In the genomic region with DNA sequence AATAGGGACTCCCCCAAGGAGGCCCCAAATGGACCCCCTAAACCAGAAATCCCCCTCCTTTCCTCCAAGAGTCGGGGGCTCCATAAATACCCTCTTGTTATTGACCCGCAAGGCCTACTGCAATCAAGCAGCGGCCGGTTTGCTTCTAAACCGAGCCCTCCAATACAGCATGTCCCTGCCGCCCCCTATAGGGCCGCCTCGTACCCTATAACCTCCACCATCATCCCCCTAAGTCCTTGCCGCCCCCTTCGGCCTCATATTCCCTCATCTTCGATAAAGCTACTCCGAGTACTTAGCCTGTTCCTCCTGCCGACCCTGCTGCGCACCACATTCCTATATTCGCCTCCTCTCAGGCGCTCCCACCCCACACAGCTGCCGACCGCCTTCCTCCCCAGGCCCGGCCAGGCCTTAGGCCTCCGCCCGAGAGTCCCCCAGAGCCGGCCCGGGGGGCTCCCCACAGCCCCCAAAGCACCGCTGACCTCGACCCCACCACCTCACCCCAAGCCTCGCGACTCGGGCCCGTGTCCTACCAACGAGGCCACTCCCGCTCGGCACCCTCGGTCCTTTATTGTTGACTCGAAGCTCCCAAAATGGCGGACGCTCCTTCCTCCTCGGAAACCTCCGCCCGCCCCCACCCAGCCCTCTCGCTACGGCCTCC, we compare ENCODE assay signal across 8 cellular contexts. TPM values are rescaled to one million over a fixed set of nuclear protein-coding genes. Genes with fewer than 3 reads are reported as not detected.
A peak's percentile ranks its signal among the peaks of the same experiment; 100 is the strongest.
DNase-seq lines count a peak whose midpoint lies in the region; ATAC-seq and TF ChIP-seq lines count a peak whose summit lies in the region.

No MANE protein-coding gene starts in this region.

- H3K9me3 ChIP-seq in PC-3 (ENCODE audit: low read length), result no peaks in the 10 kb centered on the region
- no peaks in the 10 kb centered on the region for H3K9me3 ChIP-seq in neural cell (ENCODE audit: low read length)
- no peaks in the 10 kb centered on the region for H3K9me3 ChIP-seq in suprapubic skin

- BruUV-seq in PC-3 (replicated peaks; lab: Mats Ljungman, UMichigan), result no TSS peak

- peak; percentile 65 for TF ChIP-seq CTCF in PC-3 (conservative IDR thresholded peaks at IDR 0.05; ENCODE audit: low read depth, low read length)
- TF ChIP-seq CTCF in foreskin fibroblast (IDR thresholded peaks at IDR 0.05; ENCODE audit: low read depth, low read length), result peak; percentile 47
- TF ChIP-seq CTCF in neural cell (IDR thresholded peaks at IDR 0.05; ENCODE audit: poor library complexity, severe bottlenecking), result peak; percentile 62
- TF ChIP-seq CTCF in suprapubic skin (IDR thresholded peaks at IDR 0.05), result peak; percentile 12 to 28

- peaks cover 37% of the 10 kb centered on the region for H4K20me1 ChIP-seq in PC-3 (ENCODE audit: low read length)
- peaks cover 14% of the 10 kb centered on the region for H4K20me1 ChIP-seq in neural cell (ENCODE audit: insufficient read depth)

- intact Hi-C loops in PC-3 (cut with micrococcal nuclease), result loop anchor here (2.0 kb wide), 1 partner anchor 100 kb away; no protein-coding TSS in a partner anchor

- H3K9ac ChIP-seq in PC-3 (ENCODE audit: low read length) (peak overlapping the region; percentile 99), neural cell (ENCODE audit: low read length) (peak overlapping the region; percentile 100)

- ATAC-seq in GM18909 (IDR thresholded peaks at IDR 0.05; ENCODE audit: poor library complexity, unreplicated experiment), result peak; percentile 36
- peak; percentile 19 for ATAC-seq in HG03521 (IDR thresholded peaks at IDR 0.05; ENCODE audit: unreplicated experiment)
- ATAC-seq in PC-3, result peak; percentile 23

- H3K4me1 ChIP-seq in PC-3 (ENCODE audit: insufficient read depth, low read length) (peaks cover 39% of the 10 kb centered on the region), suprapubic skin (peaks cover 55% of the 10 kb centered on the region)

- H3K4me2 ChIP-seq in PC-3 (ENCODE audit: low read length) (peak overlapping the region; percentile 93), neural cell (ENCODE audit: low read length) (no peak overlapping the region)

- TF ChIP-seq EP300 in neural cell (conservative IDR thresholded peaks at IDR 0.05; ENCODE audit: poor library complexity, severe bottlenecking) (no peak), suprapubic skin (IDR thresholded peaks at IDR 0.05) (no peak)

- H3K27me3 ChIP-seq in PC-3 (ENCODE audit: low read length) (no peaks in the 10 kb centered on the region), neural cell (ENCODE audit: insufficient read depth, low read depth, low read length) (no peaks in the 10 kb centered on the region), suprapubic skin (no peaks in the 10 kb centered on the region)

- TF ChIP-seq POLR2A in suprapubic skin (IDR thresholded peaks at IDR 0.05), result no peak

- H3K9me2 ChIP-seq in PC-3 (replicated peaks; ENCODE audit: low read length) (no peaks in the 10 kb centered on the region), neural cell (ENCODE audit: insufficient read depth, low read length) (no peaks in the 10 kb centered on the region)

- H3K36me3 ChIP-seq in PC-3 (ENCODE audit: low read depth, low read length) (peaks cover 6% of the 10 kb centered on the region; the same call in 1 of the 2 replicates), neural cell (ENCODE audit: insufficient read depth, low read length) (no peaks in the 10 kb centered on the region), suprapubic skin (no peaks in the 10 kb centered on the region)

- under 1% methylated on average over 36 of the region's 41 CpGs for WGBS in suprapubic skin

- H3K4me3 ChIP-seq in PC-3 (ENCODE audit: low read length) (peak overlapping the region; percentile 88), foreskin fibroblast (ENCODE audit: low read depth in 1 of 2, low read length in 2 of 2) (peak overlapping the region; percentile 94 to 97), neural cell (ENCODE audit: low read length) (peak overlapping the region; percentile 68), suprapubic skin (peak overlapping the region; percentile 80)

- TF ChIP-seq RAD21 in neural cell (conservative IDR thresholded peaks at IDR 0.05), result peak; percentile 34

- peak; percentile 46 for DNase-seq in AG08395 (ENCODE audit: low spot score)
- DNase-seq in PC-3, result peak; percentile 44
- DNase-seq in activated T-helper 9 cell treated with anti-CD3 and anti-CD28 coated beads, Interleukin-2, amount 50 U/mL, for 16 hours (ENCODE audit: low read depth), result peak; percentile 45
- DNase-seq in foreskin fibroblast, result peak in 1 of 2 donors; percentile 79
- DNase-seq in suprapubic skin (ENCODE audit: low spot score in 2 of 2), result peak; percentile 84 to 86

- H3F3A ChIP-seq in PC-3 (ENCODE audit: low read length, unreplicated experiment) (peaks cover 13% of the 10 kb centered on the region), neural cell (ENCODE audit: insufficient read depth, low read length, poor library complexity, severe bottlenecking) (peaks cover 5% of the 10 kb centered on the region)

- CTCF ChIA-PET in PC-3 (lab: Charles Lee), result interaction anchor here (0.6 to 0.9 kb wide), 2 partner anchors 101 to 109 kb away, joined by 3 to 6 read pairs; no protein-coding TSS in a partner anchor

- H3K79me2 ChIP-seq in PC-3 (ENCODE audit: low read length), result peaks cover 64% of the 10 kb centered on the region
- H3K79me2 ChIP-seq in neural cell (replicated peaks; ENCODE audit: insufficient read depth, low read length), result peaks cover 52% of the 10 kb centered on the region

- peak overlapping the region; percentile 97 for H2AFZ ChIP-seq in PC-3 (ENCODE audit: low read length)
- H2AFZ ChIP-seq in neural cell (ENCODE audit: low read depth, low read length), result peak overlapping the region; percentile 74

- peak overlapping the region; percentile 81 for H3K27ac ChIP-seq in PC-3 (ENCODE audit: low read length)
- peak overlapping the region; percentile 100 for H3K27ac ChIP-seq in neural cell (ENCODE audit: low read length)
- peak overlapping the region; percentile 99 for H3K27ac ChIP-seq in suprapubic skin

- POLR2A ChIA-PET in PC-3 (lab: Charles Lee; ENCODE audit: unreplicated experiment), result interaction anchor here (0.5 to 0.7 kb wide), 7 partner anchors 26 to 638 kb away, joined by 3 to 17 read pairs (median 3); a partner anchor contains a TSS

TF ChIP-seq in neural cell, 6 proteins besides CTCF, POLR2A, EP300 and RAD21:
- TF ChIP-seq SMC3 (conservative IDR thresholded peaks at IDR 0.05; ENCODE audit: poor library complexity) (no peak), MXI1 (conservative IDR thresholded peaks at IDR 0.05; ENCODE audit: poor library complexity, severe bottlenecking) (peak; percentile 39), POLR2AphosphoS5 (IDR thresholded peaks at IDR 0.05) (no peak), TAF1 (IDR thresholded peaks at IDR 0.05; ENCODE audit: low read depth) (no peak)
- TF ChIP-seq, protein P1, sequence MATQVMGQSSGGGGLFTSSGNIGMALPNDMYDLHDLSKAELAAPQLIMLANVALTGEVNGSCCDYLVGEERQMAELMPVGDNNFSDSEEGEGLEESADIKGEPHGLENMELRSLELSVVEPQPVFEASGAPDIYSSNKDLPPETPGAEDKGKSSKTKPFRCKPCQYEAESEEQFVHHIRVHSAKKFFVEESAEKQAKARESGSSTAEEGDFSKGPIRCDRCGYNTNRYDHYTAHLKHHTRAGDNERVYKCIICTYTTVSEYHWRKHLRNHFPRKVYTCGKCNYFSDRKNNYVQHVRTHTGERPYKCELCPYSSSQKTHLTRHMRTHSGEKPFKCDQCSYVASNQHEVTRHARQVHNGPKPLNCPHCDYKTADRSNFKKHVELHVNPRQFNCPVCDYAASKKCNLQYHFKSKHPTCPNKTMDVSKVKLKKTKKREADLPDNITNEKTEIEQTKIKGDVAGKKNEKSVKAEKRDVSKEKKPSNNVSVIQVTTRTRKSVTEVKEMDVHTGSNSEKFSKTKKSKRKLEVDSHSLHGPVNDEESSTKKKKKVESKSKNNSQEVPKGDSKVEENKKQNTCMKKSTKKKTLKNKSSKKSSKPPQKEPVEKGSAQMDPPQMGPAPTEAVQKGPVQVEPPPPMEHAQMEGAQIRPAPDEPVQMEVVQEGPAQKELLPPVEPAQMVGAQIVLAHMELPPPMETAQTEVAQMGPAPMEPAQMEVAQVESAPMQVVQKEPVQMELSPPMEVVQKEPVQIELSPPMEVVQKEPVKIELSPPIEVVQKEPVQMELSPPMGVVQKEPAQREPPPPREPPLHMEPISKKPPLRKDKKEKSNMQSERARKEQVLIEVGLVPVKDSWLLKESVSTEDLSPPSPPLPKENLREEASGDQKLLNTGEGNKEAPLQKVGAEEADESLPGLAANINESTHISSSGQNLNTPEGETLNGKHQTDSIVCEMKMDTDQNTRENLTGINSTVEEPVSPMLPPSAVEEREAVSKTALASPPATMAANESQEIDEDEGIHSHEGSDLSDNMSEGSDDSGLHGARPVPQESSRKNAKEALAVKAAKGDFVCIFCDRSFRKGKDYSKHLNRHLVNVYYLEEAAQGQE (IDR thresholded peaks at IDR 0.05; ENCODE audit: borderline replicate concordance), result peak; percentile 35

RNA-seq across cellular contexts. Expression of a gene that starts 0.5 kb away (rescaled TPM):
- 59.4 and 66.3 TPM in 2 replicates for total RNA-seq in PC-3 (2014; rRNA removed)
- 75.8 and 76.1 TPM in 2 replicates for polyA plus RNA-seq in neural cell
- 468 and 562 TPM in 2 replicates for polyA minus RNA-seq in neural cell
- total RNA-seq in suprapubic skin, result 100 to 1,000 TPM in 1 of 4 donors, 10 to 100 TPM in 3; 88.1 to 130 (median 91.2) TPM
